In genomic region chr1:154925335-154926170, GRCh38 we compare ENCODE assay signal across 20 cellular contexts. TPM values are rescaled to one million over a fixed set of nuclear protein-coding genes. Genes with fewer than 3 reads are reported as not detected.
A peak's percentile ranks its signal among the peaks of the same experiment; 100 is the strongest.
DNase-seq lines count a peak whose midpoint lies in the region; ATAC-seq and TF ChIP-seq lines count a peak whose summit lies in the region.
"Had no signal": no experiment of that assay in that cellular context is flagged by ENCODE, and none has a peak within 500 bp of the region (broad histone marks: within the 10 kb centered on the region; RNA-seq: fewer than 3 reads in every experiment).

No MANE protein-coding gene starts in this region.

- H3K27ac Mint-ChIP-seq in activated T-cell treated with anti-CD3 and anti-CD28 coated beads, Interleukin-2, amount 50 U/mL, for 72 hours = peak overlapping the region; percentile 72
- H3K27ac Mint-ChIP-seq in activated CD8-positive, alpha-beta T cell treated with anti-CD3 and anti-CD28 coated beads for 36 hours = peak overlapping the region; percentile 13
- H3K27ac Mint-ChIP-seq: activated naive CD8-positive, alpha-beta T cell had no signal

- peaks cover 15 to 21% of the 10 kb centered on the region in 2 experiments for H3K4me1 ChIP-seq in neutrophil (ENCODE audit: control insufficient read depth in 1 of 2, insufficient read depth in 1 of 2, low read depth in 1 of 2, low read length in 1 of 2)
- H3K4me1 ChIP-seq in ovary (ENCODE audit: insufficient read depth) = no peaks in the 10 kb centered on the region
- H3K4me1 ChIP-seq: HAP-1, right lobe of liver had no signal

- H3K9me3 ChIP-seq in neutrophil (no peaks in the 10 kb centered on the region), ovary (no peaks in the 10 kb centered on the region)
- H3K9me3 ChIP-seq: HAP-1, right lobe of liver had no signal

- H3K36me3 ChIP-seq in neutrophil (no peaks in the 10 kb centered on the region), ovary (no peaks in the 10 kb centered on the region)

- TF ChIP-seq POLR2A in ovary (IDR thresholded peaks at IDR 0.05) = no peak

- H3K36me3 Mint-ChIP-seq in activated T-cell treated with anti-CD3 and anti-CD28 coated beads, Interleukin-2, amount 50 U/mL, for 72 hours (ENCODE audit: insufficient read depth in 2 of 2) = peaks cover 6% of the 10 kb centered on the region in 2 donors
- peaks cover 31% of the 10 kb centered on the region for H3K36me3 Mint-ChIP-seq in activated T-cell treated with anti-CD3 and anti-CD28 coated beads, Interleukin-2, amount 50 U/mL, for 4 hours (ENCODE audit: insufficient read depth)
- peaks cover 34% of the 10 kb centered on the region for H3K36me3 Mint-ChIP-seq in activated CD8-positive, alpha-beta T cell treated with anti-CD3 and anti-CD28 coated beads for 36 hours (ENCODE audit: low read depth)

- no peak for TF ChIP-seq EP300 in ovary (IDR thresholded peaks at IDR 0.05)

- no peak for DNase-seq in activated T-cell treated with anti-CD3 and anti-CD28 coated beads, Interleukin-2, amount 50 U/mL, for 72 hours
- DNase-seq in activated T-cell treated with anti-CD3 and anti-CD28 coated beads, Interleukin-2, amount 50 U/mL, for 4 hours = no peak
- DNase-seq in Kasumi-1 (lab: John Stamatoyannopoulos, UW) (peak; percentile 93 to 94), ovary (no peak)
- no peak for DNase-seq in activated CD8-positive, alpha-beta T cell treated with anti-CD3 and anti-CD28 coated beads for 36 hours
- DNase-seq: activated CD4-positive, CD25-positive, alpha-beta regulatory T cell; dermis blood vessel endothelial cell; erythroblast; NCI-H2029; NCI-H446; NK-92 treated with Interleukin-12 subunit alpha and Interleukin-12 subunit beta, amount 100 ng/mL, for 24 hours; right lobe of liver; RPMI8226; SW 1271 had no signal

- no peaks in the 10 kb centered on the region for H3K27me3 ChIP-seq in neutrophil
- no peaks in the 10 kb centered on the region for H3K27me3 ChIP-seq in ovary
- H3K27me3 ChIP-seq: right lobe of liver had no signal

- peak in 1 of 2 donors; percentile 44 for ATAC-seq in activated T-cell treated with anti-CD3 and anti-CD28 coated beads, Interleukin-2, amount 50 U/mL, for 72 hours (replicated peaks in 1 of 2)
- ATAC-seq in activated T-cell treated with anti-CD3 and anti-CD28 coated beads, Interleukin-2, amount 50 U/mL, for 4 hours = no peak
- ATAC-seq in activated CD8-positive, alpha-beta T cell treated with anti-CD3 and anti-CD28 coated beads for 36 hours = no peak
- ATAC-seq in GM21825 (IDR thresholded peaks at IDR 0.05; ENCODE audit: unreplicated experiment) = no peak
- no peak for ATAC-seq in HG03097 (IDR thresholded peaks at IDR 0.05; ENCODE audit: low FRiP score, unreplicated experiment)

- POLR2A ChIA-PET in activated CD8-positive, alpha-beta T cell treated with anti-CD3 and anti-CD28 coated beads for 36 hours (lab: Charles Lee) = no interaction called here

- H3K4me1 Mint-ChIP-seq in activated T-cell treated with anti-CD3 and anti-CD28 coated beads, Interleukin-2, amount 50 U/mL, for 72 hours (ENCODE audit: low read depth) = no peaks in the 10 kb centered on the region
- peaks cover 7% of the 10 kb centered on the region for H3K4me1 Mint-ChIP-seq in activated T-cell treated with anti-CD3 and anti-CD28 coated beads, Interleukin-2, amount 50 U/mL, for 4 hours (ENCODE audit: low read depth)
- peaks cover 2% of the 10 kb centered on the region for H3K4me1 Mint-ChIP-seq in activated CD8-positive, alpha-beta T cell treated with anti-CD3 and anti-CD28 coated beads for 36 hours (ENCODE audit: low read depth)

- WGBS in ovary, 3 donors = 90 to 96% (median 94%) methylated on average over 3 of the region's 3 CpGs

- no peaks in the 10 kb centered on the region for H3K27me3 Mint-ChIP-seq in activated T-cell treated with anti-CD3 and anti-CD28 coated beads, Interleukin-2, amount 50 U/mL, for 72 hours (ENCODE audit: low read depth)
- no peaks in the 10 kb centered on the region for H3K27me3 Mint-ChIP-seq in activated T-cell treated with anti-CD3 and anti-CD28 coated beads, Interleukin-2, amount 50 U/mL, for 4 hours (ENCODE audit: low read depth)
- no peaks in the 10 kb centered on the region for H3K27me3 Mint-ChIP-seq in activated CD8-positive, alpha-beta T cell treated with anti-CD3 and anti-CD28 coated beads for 36 hours
- H3K27me3 Mint-ChIP-seq: activated naive CD8-positive, alpha-beta T cell; IgD-negative memory B cell had no signal

- CTCF ChIA-PET in activated CD8-positive, alpha-beta T cell treated with anti-CD3 and anti-CD28 coated beads for 36 hours (lab: Charles Lee) = no interaction called here

- no peaks in the 10 kb centered on the region for H3K9me3 Mint-ChIP-seq in activated T-cell treated with anti-CD3 and anti-CD28 coated beads, Interleukin-2, amount 50 U/mL, for 72 hours
- H3K9me3 Mint-ChIP-seq in activated T-cell treated with anti-CD3 and anti-CD28 coated beads, Interleukin-2, amount 50 U/mL, for 4 hours = no peaks in the 10 kb centered on the region
- no peaks in the 10 kb centered on the region for H3K9me3 Mint-ChIP-seq in activated CD8-positive, alpha-beta T cell treated with anti-CD3 and anti-CD28 coated beads for 36 hours
- H3K9me3 Mint-ChIP-seq: IgD-negative memory B cell had no signal

- H3K27ac ChIP-seq in neutrophil (peak overlapping the region; percentile 59), ovary (no peak overlapping the region)
- H3K27ac ChIP-seq: right lobe of liver had no signal

- no peak overlapping the region for H3K4me3 Mint-ChIP-seq in activated T-cell treated with anti-CD3 and anti-CD28 coated beads, Interleukin-2, amount 50 U/mL, for 72 hours
- H3K4me3 Mint-ChIP-seq in activated T-cell treated with anti-CD3 and anti-CD28 coated beads, Interleukin-2, amount 50 U/mL, for 4 hours = no peak overlapping the region
- H3K4me3 Mint-ChIP-seq in activated CD8-positive, alpha-beta T cell treated with anti-CD3 and anti-CD28 coated beads for 36 hours = no peak overlapping the region
- H3K4me3 Mint-ChIP-seq: activated naive CD8-positive, alpha-beta T cell; IgD-negative memory B cell had no signal

- no peak for TF ChIP-seq CTCF in activated CD8-positive, alpha-beta T cell treated with anti-CD3 and anti-CD28 coated beads for 36 hours (IDR thresholded peaks at IDR 0.05)
- no peak for TF ChIP-seq CTCF in neutrophil (IDR thresholded peaks at IDR 0.05)
- no peak for TF ChIP-seq CTCF in ovary (IDR thresholded peaks at IDR 0.05)

- H3K4me3 ChIP-seq in neutrophil (ENCODE audit: low read depth in 1 of 2, low read length in 1 of 2) (no peak overlapping the region), ovary (no peak overlapping the region)
- H3K4me3 ChIP-seq: HAP-1, right lobe of liver had no signal

- intact Hi-C loops in activated CD8-positive, alpha-beta T cell treated with anti-CD3 and anti-CD28 coated beads for 36 hours (cut with micrococcal nuclease) = no loop called here
- intact Hi-C loops in ovary (cut with DNase I) = no loop called here

RNA-seq across cellular contexts. Expression of gene PMVK, which starts 11.0 kb away (rescaled TPM):
- 10 to 100 TPM; 32.4 to 34.6 TPM for total RNA-seq in activated T-cell treated with anti-CD3 and anti-CD28 coated beads, Interleukin-2, amount 50 U/mL, for 72 hours
- 10 to 100 TPM; 46.7 to 53.0 (median 48.3) TPM for total RNA-seq in activated T-cell treated with anti-CD3 and anti-CD28 coated beads, Interleukin-2, amount 50 U/mL, for 4 hours
- 10 to 100 TPM; 32.3 to 33.2 TPM for total RNA-seq in activated CD8-positive, alpha-beta T cell treated with anti-CD3 and anti-CD28 coated beads for 36 hours
- total RNA-seq in ovary = 10 to 100 TPM in 6 of 7 donors, 1 to 10 TPM in 1; 8.6 to 50.7 (median 35.3) TPM
- polyA plus RNA-seq in ovary = 10 to 100 TPM; 21.4 to 30.6 TPM

RNA-seq across cellular contexts. Expression of gene PBXIP1, which starts 30.3 kb away (rescaled TPM):
- total RNA-seq in activated T-cell treated with anti-CD3 and anti-CD28 coated beads, Interleukin-2, amount 50 U/mL, for 72 hours = 10 to 100 TPM; 28.0 to 48.0 TPM
- total RNA-seq in activated T-cell treated with anti-CD3 and anti-CD28 coated beads, Interleukin-2, amount 50 U/mL, for 4 hours = 10 to 100 TPM in 1 of 3 donors, 1 to 10 TPM in 2; 7.7 to 12.7 (median 9.5) TPM
- total RNA-seq in activated CD8-positive, alpha-beta T cell treated with anti-CD3 and anti-CD28 coated beads for 36 hours = 10 to 100 TPM; 17.7 to 19.4 TPM
- 100 to 1,000 TPM in 6 of 7 donors, 10 to 100 TPM in 1; 78.7 to 170 (median 120) TPM for total RNA-seq in ovary
- 100 to 1,000 TPM; 105 to 151 TPM for polyA plus RNA-seq in ovary

RNA-seq across cellular contexts. Expression of gene PYGO2, which starts 36.0 kb away (rescaled TPM):
- 10 to 100 TPM; 43.6 to 45.3 TPM for total RNA-seq in activated T-cell treated with anti-CD3 and anti-CD28 coated beads, Interleukin-2, amount 50 U/mL, for 72 hours
- total RNA-seq in activated T-cell treated with anti-CD3 and anti-CD28 coated beads, Interleukin-2, amount 50 U/mL, for 4 hours = 10 to 100 TPM; 27.6 to 28.3 (median 28.1) TPM
- total RNA-seq in activated CD8-positive, alpha-beta T cell treated with anti-CD3 and anti-CD28 coated beads for 36 hours = 10 to 100 TPM; 21.2 to 21.8 TPM
- total RNA-seq in ovary = 10 to 100 TPM; 17.2 to 53.0 (median 42.5) TPM
- polyA plus RNA-seq in ovary = 10 to 100 TPM; 25.0 to 28.8 TPM

RNA-seq across cellular contexts. Expression of gene SHC1, which starts 45.0 kb away (rescaled TPM):
- total RNA-seq in activated T-cell treated with anti-CD3 and anti-CD28 coated beads, Interleukin-2, amount 50 U/mL, for 72 hours = 10 to 100 TPM; 55.8 to 58.6 TPM
- 10 to 100 TPM; 38.7 to 43.7 (median 39.2) TPM for total RNA-seq in activated T-cell treated with anti-CD3 and anti-CD28 coated beads, Interleukin-2, amount 50 U/mL, for 4 hours
- total RNA-seq in activated CD8-positive, alpha-beta T cell treated with anti-CD3 and anti-CD28 coated beads for 36 hours = 10 to 100 TPM; 32.3 to 34.2 TPM
- 100 to 1,000 TPM in 1 of 7 donors, 10 to 100 TPM in 6; 36.8 to 183 (median 80.0) TPM for total RNA-seq in ovary
- polyA plus RNA-seq in ovary = 100 to 1,000 TPM in 1 of 2 donors, 10 to 100 TPM in 1; 56.8 to 161 TPM

RNA-seq across cellular contexts. Expression of gene CKS1B, which starts 48.9 kb away (rescaled TPM):
- total RNA-seq in activated T-cell treated with anti-CD3 and anti-CD28 coated beads, Interleukin-2, amount 50 U/mL, for 72 hours = 100 to 1,000 TPM; 251 to 304 TPM
- total RNA-seq in activated T-cell treated with anti-CD3 and anti-CD28 coated beads, Interleukin-2, amount 50 U/mL, for 4 hours = 10 to 100 TPM; 61.5 to 78.5 (median 76.7) TPM
- 100 to 1,000 TPM; 172 to 173 TPM for total RNA-seq in activated CD8-positive, alpha-beta T cell treated with anti-CD3 and anti-CD28 coated beads for 36 hours
- total RNA-seq in ovary = 10 to 100 TPM; 12.2 to 29.9 (median 24.8) TPM
- polyA plus RNA-seq in ovary = 10 to 100 TPM; 41.7 to 55.8 TPM

Comparison
In these comparisons a context has a peak if more than half of its experiments do, and no peak if none do; other contexts are left out.
1. DNase-seq: peak in Kasumi-1 (2 of 2); none in activated T-cell treated with anti-CD3 and anti-CD28 coated beads, Interleukin-2, amount 50 U/mL, for 72 hours (0 of 2), activated T-cell treated with anti-CD3 and anti-CD28 coated beads, Interleukin-2, amount 50 U/mL, for 4 hours (single experiment), activated CD8-positive, alpha-beta T cell treated with anti-CD3 and anti-CD28 coated beads for 36 hours (single experiment) and ovary (0 of 5).